14 cellular contexts compared by ENCODE assay signal in genomic region chr5:13553896-13554295, GRCh38.
DNase-seq lines count a peak whose midpoint lies in the region; ATAC-seq, FAIRE-seq and TF ChIP-seq lines count a peak whose summit lies in the region.
"Had no signal": no experiment of that assay in that cellular context is flagged by ENCODE, and none has a peak within 500 bp of the region (broad histone marks: within the 10 kb centered on the region; RNA-seq: fewer than 3 reads in every experiment).

No MANE protein-coding gene starts in this region.

- no peak overlapping the region for H3K4me3 ChIP-seq in endodermal cell (ENCODE audit: low read length)
- H3K4me3 ChIP-seq: gastrocnemius medialis, lung, tibial artery had no signal

- H3K4me3 Mint-ChIP-seq in endodermal cell = no peak overlapping the region
- no peak overlapping the region for H3K4me3 Mint-ChIP-seq in neural crest cell
- no peak overlapping the region for H3K4me3 Mint-ChIP-seq in activated naive CD8-positive, alpha-beta T cell treated with anti-CD3 and anti-CD28 coated beads for 36 hours
- H3K4me3 Mint-ChIP-seq: activated T-cell treated with anti-CD3 and anti-CD28 coated beads, Interleukin-2, amount 50 U/mL, for 72 hours had no signal

- no peak for ATAC-seq in GM18873 (IDR thresholded peaks at IDR 0.05; ENCODE audit: low FRiP score, unreplicated experiment)
- no peak for ATAC-seq in GM19023 (IDR thresholded peaks at IDR 0.05; ENCODE audit: unreplicated experiment)
- ATAC-seq: activated T-cell treated with anti-CD3 and anti-CD28 coated beads, Interleukin-2, amount 50 U/mL, for 72 hours; gastrocnemius medialis had no signal

- no peaks in the 10 kb centered on the region for H3K36me3 ChIP-seq in endodermal cell (ENCODE audit: control insufficient read depth, insufficient read depth, low read length)
- H3K36me3 ChIP-seq: gastrocnemius medialis, tibial artery had no signal

- no peaks in the 10 kb centered on the region for H3K9me3 Mint-ChIP-seq in endodermal cell
- peaks cover 3% of the 10 kb centered on the region for H3K9me3 Mint-ChIP-seq in neural crest cell
- H3K9me3 Mint-ChIP-seq in activated naive CD8-positive, alpha-beta T cell treated with anti-CD3 and anti-CD28 coated beads for 36 hours = peaks cover 5% of the 10 kb centered on the region

- peaks cover 2% of the 10 kb centered on the region for H3K27me3 Mint-ChIP-seq in endodermal cell (ENCODE audit: insufficient read depth)
- H3K27me3 Mint-ChIP-seq in neural crest cell (ENCODE audit: low read depth) = peaks cover 6% of the 10 kb centered on the region
- no peaks in the 10 kb centered on the region for H3K27me3 Mint-ChIP-seq in activated naive CD8-positive, alpha-beta T cell treated with anti-CD3 and anti-CD28 coated beads for 36 hours

- H3K36me3 Mint-ChIP-seq in endodermal cell (ENCODE audit: low read depth) (no peaks in the 10 kb centered on the region), neural crest cell (ENCODE audit: low read depth) (no peaks in the 10 kb centered on the region)
- no peaks in the 10 kb centered on the region for H3K36me3 Mint-ChIP-seq in activated naive CD8-positive, alpha-beta T cell treated with anti-CD3 and anti-CD28 coated beads for 36 hours

- H3K9me3 ChIP-seq in endodermal cell (ENCODE audit: control insufficient read depth, low read length) = no peaks in the 10 kb centered on the region
- H3K9me3 ChIP-seq: gastrocnemius medialis, tibial artery had no signal

- no peaks in the 10 kb centered on the region for H3K4me1 Mint-ChIP-seq in endodermal cell
- H3K4me1 Mint-ChIP-seq in neural crest cell = no peaks in the 10 kb centered on the region
- H3K4me1 Mint-ChIP-seq in activated naive CD8-positive, alpha-beta T cell treated with anti-CD3 and anti-CD28 coated beads for 36 hours = no peaks in the 10 kb centered on the region

- H3K27me3 ChIP-seq in endodermal cell (ENCODE audit: control insufficient read depth, insufficient read depth, low read length, poor library complexity, severe bottlenecking) = peaks cover 8% of the 10 kb centered on the region
- H3K27me3 ChIP-seq: gastrocnemius medialis, tibial artery had no signal

- H3K4me1 ChIP-seq in endodermal cell (ENCODE audit: control insufficient read depth, insufficient read depth, low read length) = no peaks in the 10 kb centered on the region
- H3K4me1 ChIP-seq: gastrocnemius medialis, tibial artery had no signal

- no peak overlapping the region for H3K9ac ChIP-seq in endodermal cell (ENCODE audit: extremely low read depth, low read length, poor library complexity, severe bottlenecking)

- peak; percentile 23 for DNase-seq in H54 (ENCODE audit: insufficient read length, low spot score)
- DNase-seq in NCI-H460 (ENCODE audit: extremely low read depth, low read depth) = peak; percentile 38
- peak; percentile 93 for DNase-seq in endodermal cell
- DNase-seq in neural crest cell (ENCODE audit: low read depth, low spot score) = peak; percentile 38
- no peak for DNase-seq in activated naive CD8-positive, alpha-beta T cell treated with anti-CD3 and anti-CD28 coated beads for 36 hours
- DNase-seq in stimulated activated CD4-positive, alpha-beta T cell treated with anti-CD3 and anti-CD28 coated beads, Interleukin-2, amount 100 ng/mL, for 48 hours = no peak
- DNase-seq: activated T-cell treated with anti-CD3 and anti-CD28 coated beads, Interleukin-2, amount 50 U/mL, for 72 hours; central memory CD4-positive, alpha-beta T cell; DMS153; gastrocnemius medialis; tibial artery had no signal

- TF ChIP-seq CTCF in endodermal cell (conservative IDR thresholded peaks at IDR 0.05) (no peak), neural crest cell (conservative IDR thresholded peaks at IDR 0.05) (no peak)

- H3K27ac Mint-ChIP-seq in endodermal cell = no peak overlapping the region
- no peak overlapping the region for H3K27ac Mint-ChIP-seq in neural crest cell (ENCODE audit: unreplicated experiment)
- H3K27ac Mint-ChIP-seq in activated naive CD8-positive, alpha-beta T cell treated with anti-CD3 and anti-CD28 coated beads for 36 hours = no peak overlapping the region
- H3K27ac Mint-ChIP-seq: activated T-cell treated with anti-CD3 and anti-CD28 coated beads, Interleukin-2, amount 50 U/mL, for 72 hours had no signal

- 30 to 45% methylated on average over 3 to 4 of the region's 4 CpGs for WGBS in endodermal cell (ENCODE audit: insufficient coverage in 1 of 2, insufficient read length in 1 of 2), 2 experiments

- peak; percentile 60 for FAIRE-seq in H54 (lab: Jason Lieb, UNC)

- TF ChIP-seq POLR2A in H54 (IDR thresholded peaks at IDR 0.05; ENCODE audit: low read depth, low read length) = no peak

- no peak overlapping the region for H3K27ac ChIP-seq in endodermal cell (ENCODE audit: low read depth, low read length)
- H3K27ac ChIP-seq: gastrocnemius medialis, tibial artery had no signal

Comparison
In these comparisons a context has a peak if more than half of its experiments do, and no peak if none do; other contexts are left out.
1. DNase-seq: peak in H54 (single experiment), NCI-H460 (single experiment), endodermal cell (single experiment) and neural crest cell (single experiment); none in activated naive CD8-positive, alpha-beta T cell treated with anti-CD3 and anti-CD28 coated beads for 36 hours (single experiment) and stimulated activated CD4-positive, alpha-beta T cell treated with anti-CD3 and anti-CD28 coated beads, Interleukin-2, amount 100 ng/mL, for 48 hours (0 of 2).